8 cellular contexts compared by ENCODE assay signal in the genomic region with DNA sequence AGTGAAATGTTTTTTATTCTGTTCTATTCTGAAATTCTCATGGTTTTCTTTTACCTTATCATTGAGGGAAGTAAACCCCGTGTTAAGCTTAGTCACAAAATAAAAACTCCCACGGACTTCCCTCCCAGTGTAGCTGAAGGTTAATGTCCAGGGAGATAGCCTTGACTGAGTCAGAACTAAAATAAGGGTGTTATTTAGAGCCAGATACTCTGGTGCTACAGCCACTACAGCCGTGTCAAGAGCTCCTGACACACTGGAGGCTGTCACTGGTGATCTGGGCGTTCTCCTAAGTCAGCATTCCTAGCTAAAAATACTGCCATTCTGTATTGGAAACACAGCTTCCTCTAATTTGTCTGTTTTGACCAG.
DNase-seq lines count a peak whose midpoint lies in the region; ATAC-seq and TF ChIP-seq lines count a peak whose summit lies in the region.

No MANE protein-coding gene starts in this region.

- H3K9ac ChIP-seq in H9 (ENCODE audit: extremely low read depth, insufficient read length, low read length) (peak overlapping the region; percentile 8), adipocyte (ENCODE audit: low read length) (peak overlapping the region; percentile 43)

- H4K91ac ChIP-seq in H9 (ENCODE audit: insufficient read length, low read depth, low read length) = no peak overlapping the region

- no peaks in the 10 kb centered on the region for H3K79me1 ChIP-seq in H9 (ENCODE audit: insufficient read depth, low read depth, low read length, poor library complexity, severe bottlenecking)

- no peak overlapping the region for H2AK5ac ChIP-seq in H9 (ENCODE audit: insufficient read length, low read length)

- H4K5ac ChIP-seq in H9 (ENCODE audit: insufficient read length, low read depth, low read length) = no peak overlapping the region

- no peak overlapping the region for H3K4me3 Mint-ChIP-seq in H9

- no peak overlapping the region for H3K18ac ChIP-seq in H9 (ENCODE audit: insufficient read length, low read depth, low read length)

- no peak overlapping the region for H3K4ac ChIP-seq in H9 (ENCODE audit: low read depth, low read length)

- no peak overlapping the region for H3K4me3 ChIP-seq in adipocyte (ENCODE audit: low read length)
- H3K4me3 ChIP-seq in testis = no peak overlapping the region

- intact Hi-C loops in testis (cut with DNase I; ENCODE audit: low total_unique reads) = no loop called here

- no peak overlapping the region for H3K23ac ChIP-seq in H9 (ENCODE audit: insufficient read length, low read depth, low read length)

- no peak overlapping the region for H3T11ph ChIP-seq in H9 (ENCODE audit: low read length)

- no peak overlapping the region for H2BK15ac ChIP-seq in H9 (ENCODE audit: low read depth, low read length)

- H3K4me2 ChIP-seq in H9 (ENCODE audit: insufficient read depth, insufficient read length, low read length) = no peak overlapping the region

- peaks cover 23 to 38% of the 10 kb centered on the region in 2 experiments for H3K4me1 Mint-ChIP-seq in H9

- H3K27ac Mint-ChIP-seq in H9 = no peak overlapping the region; a peak in 1 of 7 replicates

- no peaks in the 10 kb centered on the region for H3K36me3 ChIP-seq in adipocyte (ENCODE audit: control insufficient read depth, insufficient read depth, low read length, severe bottlenecking)
- no peaks in the 10 kb centered on the region for H3K36me3 ChIP-seq in testis (ENCODE audit: low read depth, missing control alignments)

- no peaks in the 10 kb centered on the region for H3K36me3 Mint-ChIP-seq in H9 (ENCODE audit: insufficient read depth in 1 of 3, low read depth in 3 of 3)

- no peak for TF ChIP-seq POLR2A in testis (IDR thresholded peaks at IDR 0.05)

- no peaks in the 10 kb centered on the region for H3K79me2 ChIP-seq in H9 (ENCODE audit: insufficient read depth, low read length)

- ATAC-seq in GM19395 (IDR thresholded peaks at IDR 0.05; ENCODE audit: unreplicated experiment) (no peak), GM21515 (IDR thresholded peaks at IDR 0.05; ENCODE audit: unreplicated experiment) (no peak)

- no peak overlapping the region for H2BK5ac ChIP-seq in H9 (ENCODE audit: insufficient read length, low read length)

- H3K27ac ChIP-seq in H9 (ENCODE audit: insufficient read length, low read depth, low read length) = no peak overlapping the region
- peak overlapping the region; percentile 8 to 86 for H3K27ac ChIP-seq in testis

- no CpG with 5 or more reads among the region's 4 CpGs for WGBS in H9 (ENCODE audit: extremely low coverage, insufficient read length, low lambda C conversion rate)
- whole genome bisulfite sequencing in testis, 2 donors = 15 to 30% methylated on average over 4 of the region's 4 CpGs

- H2AFZ ChIP-seq in H9 (ENCODE audit: low read length) = no peak overlapping the region

- TF ChIP-seq CTCF in H9 (conservative IDR thresholded peaks at IDR 0.05) (no peak), testis (IDR thresholded peaks at IDR 0.05) (no peak)

- H3K9me3 Mint-ChIP-seq in H9 = no peaks in the 10 kb centered on the region

- no peak overlapping the region for H4K8ac ChIP-seq in H9 (replicated peaks; ENCODE audit: insufficient read length, low read depth, low read length)

- no peak overlapping the region for H2BK20ac ChIP-seq in H9 (ENCODE audit: low read depth, low read length, poor library complexity, severe bottlenecking)

- no peak overlapping the region for H2BK120ac ChIP-seq in H9 (ENCODE audit: low read depth, low read length, poor library complexity, severe bottlenecking)

- H3K23me2 ChIP-seq in H9 (ENCODE audit: insufficient read length, low read depth, low read length, poor library complexity, severe bottlenecking) = no peaks in the 10 kb centered on the region

- no peak overlapping the region for H2BK12ac ChIP-seq in H9 (ENCODE audit: insufficient read length, low read depth, low read length)

- H3K4me1 ChIP-seq in H9 (ENCODE audit: insufficient read depth, low read length) (no peaks in the 10 kb centered on the region; the same call in 1 of the 2 replicates), adipocyte (ENCODE audit: control insufficient read depth, insufficient read depth, low read length) (peaks cover 82% of the 10 kb centered on the region), testis (peaks cover 35% of the 10 kb centered on the region)

- DNase-seq in AG08395 (ENCODE audit: low spot score) = peak; percentile 64
- no peak for DNase-seq in H9
- DNase-seq in adipocyte (ENCODE audit: low read depth) = peak; percentile 74
- DNase-seq in hepatic stellate cell (ENCODE audit: low spot score) = peak; percentile 83
- peak; percentile 67 for DNase-seq in testis
- DNase-seq in GF-D8 (lab: John Stamatoyannopoulos, UW) = no peak

- no peaks in the 10 kb centered on the region for H4K20me1 ChIP-seq in H9 (ENCODE audit: control insufficient read depth, insufficient read depth, insufficient read length)

- H3K14ac ChIP-seq in H9 (ENCODE audit: insufficient read depth, low read length) = no peak overlapping the region

- H3K9me3 ChIP-seq in H9 (ENCODE audit: control insufficient read depth, low read depth, low read length) (no peaks in the 10 kb centered on the region), adipocyte (ENCODE audit: control insufficient read depth, low read length) (no peaks in the 10 kb centered on the region), testis (no peaks in the 10 kb centered on the region)

- H3K27me3 ChIP-seq in H9 (ENCODE audit: insufficient read depth, low read length) (no peaks in the 10 kb centered on the region), adipocyte (replicated peaks; ENCODE audit: control insufficient read depth, insufficient read depth, low read length) (no peaks in the 10 kb centered on the region), testis (no peaks in the 10 kb centered on the region)

- H3K27me3 Mint-ChIP-seq in H9 (ENCODE audit: low read depth) = no peaks in the 10 kb centered on the region

- no peak overlapping the region for H3K56ac ChIP-seq in H9 (ENCODE audit: insufficient read length, low read depth, low read length)

Comparison
In these comparisons a context has a peak if more than half of its experiments do, and no peak if none do; other contexts are left out.
1. DNase-seq: peak in AG08395 (single experiment), adipocyte (single experiment), hepatic stellate cell (single experiment) and testis (single experiment); none in H9 (single experiment) and GF-D8 (single experiment).